ENCODE assay signal across 8 cellular contexts in genomic region chr13:113291997-113292862, GRCh38. TPM values are rescaled to one million over a fixed set of nuclear protein-coding genes. Genes with fewer than 3 reads are reported as not detected.
DNase-seq lines count a peak whose midpoint lies in the region; ATAC-seq and TF ChIP-seq lines count a peak whose summit lies in the region.

No MANE protein-coding gene starts in this region.

- peak overlapping the region; percentile 47 to 63 (median 50) for H3K4me3 Mint-ChIP-seq in T-cell
- peak overlapping the region; percentile 48 to 73 for H3K4me3 Mint-ChIP-seq in effector memory CD8-positive, alpha-beta T cell
- peak overlapping the region; percentile 67 for H3K4me3 Mint-ChIP-seq in natural killer cell

- H3K4me1 Mint-ChIP-seq in T-cell (peaks cover 19 to 24% (median 23%) of the 10 kb centered on the region in 3 donors), natural killer cell (peaks cover 15 to 16% of the 10 kb centered on the region in 2 donors)
- H3K4me1 Mint-ChIP-seq in effector memory CD8-positive, alpha-beta T cell (ENCODE audit: low read depth in 2 of 2) = peaks cover 16 to 20% of the 10 kb centered on the region in 2 donors

- POLR2A ChIA-PET in T-cell (lab: Charles Lee) = no interaction called here

- peak in 1 of 4 experiments; percentile 13 for ATAC-seq in T-cell (replicated peaks in 1 of 4)
- ATAC-seq in effector memory CD8-positive, alpha-beta T cell (replicated peaks) = no peak
- no peak for ATAC-seq in natural killer cell
- no peak for ATAC-seq in GM21526 (IDR thresholded peaks at IDR 0.05; ENCODE audit: low FRiP score, unreplicated experiment)
- ATAC-seq in HG03135 (IDR thresholded peaks at IDR 0.05; ENCODE audit: unreplicated experiment) = no peak
- ATAC-seq in HG02852 (IDR thresholded peaks at IDR 0.05; ENCODE audit: unreplicated experiment) = no peak

- intact Hi-C loops in natural killer cell (cut with micrococcal nuclease) = no loop called here

- TF ChIP-seq CTCF in natural killer cell (IDR thresholded peaks at IDR 0.05) = no peak

- peak overlapping the region in 1 of 2 donors; percentile 41 for H3K27ac Mint-ChIP-seq in T-cell
- H3K27ac Mint-ChIP-seq in effector memory CD8-positive, alpha-beta T cell = peak overlapping the region; percentile 32 to 39
- peak overlapping the region in 1 of 2 donors; percentile 21 for H3K27ac Mint-ChIP-seq in natural killer cell

- H3K36me3 Mint-ChIP-seq in T-cell = peaks cover 3% of the 10 kb centered on the region
- peaks cover 28% of the 10 kb centered on the region for H3K36me3 Mint-ChIP-seq in effector memory CD8-positive, alpha-beta T cell (ENCODE audit: insufficient read depth)
- peaks cover 7% of the 10 kb centered on the region for H3K36me3 Mint-ChIP-seq in natural killer cell

- H3K9me3 Mint-ChIP-seq in T-cell = peaks cover 0 to 3% (median 0%) of the 10 kb centered on the region in 3 donors
- H3K9me3 Mint-ChIP-seq in effector memory CD8-positive, alpha-beta T cell = peaks cover 2 to 7% of the 10 kb centered on the region in 2 donors
- peaks cover 0 to 2% of the 10 kb centered on the region in 2 donors for H3K9me3 Mint-ChIP-seq in natural killer cell

- H3K27me3 Mint-ChIP-seq in T-cell (peaks cover 44 to 48% of the 10 kb centered on the region in 2 donors), natural killer cell (ENCODE audit: low read depth in 2 of 2) (peaks cover 39 to 45% of the 10 kb centered on the region in 2 donors)
- H3K27me3 Mint-ChIP-seq in effector memory CD8-positive, alpha-beta T cell = peaks cover 54 to 74% of the 10 kb centered on the region in 2 donors

- DNase-seq in activated naive CD4-positive, alpha-beta T cell treated with Interleukin-2 at 50 U/mL for 16 hours = peak; percentile 37
- DNase-seq in activated naive CD4-positive, alpha-beta T cell (lab: John Stamatoyannopoulos, UW) = no peak
- peak in 1 of 34 experiments; percentile 5 for DNase-seq in T-cell
- DNase-seq in effector memory CD8-positive, alpha-beta T cell = no peak
- no peak for DNase-seq in natural killer cell

- CTCF ChIA-PET in T-cell (lab: Charles Lee) = interaction anchor here in 1 of 2 donors (0.7 kb wide), 2 partner anchors 14 to 85 kb away, joined by 3 to 4 read pairs; no protein-coding TSS in a partner anchor

RNA-seq across cellular contexts. Expression of gene LAMP1, which starts 4.8 kb away (rescaled TPM):
- 100 to 1,000 TPM in 4 of 5 donors, 10 to 100 TPM in 1; 83.6 to 120 (median 112) TPM for total RNA-seq in T-cell
- total RNA-seq in natural killer cell = 100 to 1,000 TPM; 137 to 168 (median 159) TPM
